Comparison of ENCODE assay signal across 8 cellular contexts in genomic region chr12:53180270-53180930, GRCh38. TPM values are rescaled to one million over a fixed set of nuclear protein-coding genes. Genes with fewer than 3 reads are reported as not detected.
DNase-seq lines count a peak whose midpoint lies in the region; ATAC-seq and TF ChIP-seq lines count a peak whose summit lies in the region.

Gene CSAD (minus strand): TSS chr12:53180925. CDS start chr12:53173470, 7,455 bp downstream.
Gene ZNF740 (plus strand): TSS chr12:53180722. CDS start chr12:53181984, 1,262 bp downstream.

- H3K4me1 ChIP-seq in HAP-1 (peaks cover 9% of the 10 kb centered on the region), MM.1S (ENCODE audit: low read length) (peaks cover 38% of the 10 kb centered on the region)

- H3K79me2 ChIP-seq in MM.1S (ENCODE audit: low read length) (peaks cover 45% of the 10 kb centered on the region), neural cell (replicated peaks; ENCODE audit: insufficient read depth, low read length) (peaks cover 33% of the 10 kb centered on the region)

- H3K9me3 ChIP-seq in HAP-1: no peaks in the 10 kb centered on the region
- no peaks in the 10 kb centered on the region for H3K9me3 ChIP-seq in MM.1S (replicated peaks; ENCODE audit: insufficient read depth, low read length)
- no peaks in the 10 kb centered on the region for H3K9me3 ChIP-seq in neural cell (ENCODE audit: low read length)

- no peaks in the 10 kb centered on the region for H3K9me3 Mint-ChIP-seq in stimulated activated naive CD8-positive, alpha-beta T cell treated with anti-CD3 and anti-CD28 coated beads, Interleukin-15, amount 100 ng/mL, for 72 hours

- H3K9me2 ChIP-seq in MM.1S (replicated peaks; ENCODE audit: insufficient read depth, low read length) (no peaks in the 10 kb centered on the region), neural cell (ENCODE audit: insufficient read depth, low read length) (no peaks in the 10 kb centered on the region)

- H3K9ac ChIP-seq in MM.1S (ENCODE audit: low read length) (peak within 1 kb of the TSS; percentile 70), neural cell (ENCODE audit: low read length) (peak within 1 kb of the TSS; percentile 82)

- H3K4me2 ChIP-seq in MM.1S (ENCODE audit: low read depth, low read length): peak within 1 kb of the TSS; percentile 97
- peak within 1 kb of the TSS; percentile 98 for H3K4me2 ChIP-seq in neural cell (ENCODE audit: low read length)

- H3F3A ChIP-seq in MM.1S (ENCODE audit: insufficient read depth, low read length) (peaks cover 37% of the 10 kb centered on the region), neural cell (ENCODE audit: insufficient read depth, low read length, poor library complexity, severe bottlenecking) (peaks cover 4% of the 10 kb centered on the region)

- peak within 1 kb of the TSS; percentile 72 for H3K4me3 ChIP-seq in HAP-1
- H3K4me3 ChIP-seq in MM.1S (ENCODE audit: low read length): peak within 1 kb of the TSS; percentile 68
- peak within 1 kb of the TSS; percentile 93 for H3K4me3 ChIP-seq in neural cell (ENCODE audit: low read length)

- H3K4me3 Mint-ChIP-seq in stimulated activated naive CD8-positive, alpha-beta T cell treated with anti-CD3 and anti-CD28 coated beads, Interleukin-15, amount 100 ng/mL, for 72 hours: peak within 1 kb of the TSS; percentile 91 to 94

- peaks cover 63% of the 10 kb centered on the region for H3K4me1 Mint-ChIP-seq in stimulated activated naive CD8-positive, alpha-beta T cell treated with anti-CD3 and anti-CD28 coated beads, Interleukin-15, amount 100 ng/mL, for 72 hours

- TF ChIP-seq CTCF in MM.1S (IDR thresholded peaks at IDR 0.05; ENCODE audit: low read length): no peak
- TF ChIP-seq CTCF in neural cell (IDR thresholded peaks at IDR 0.05; ENCODE audit: poor library complexity, severe bottlenecking): no peak

- H3K27me3 ChIP-seq in HAP-1 (ENCODE audit: low read depth) (no peaks in the 10 kb centered on the region), MM.1S (replicated peaks; ENCODE audit: insufficient read depth, low read length) (no peaks in the 10 kb centered on the region), neural cell (ENCODE audit: insufficient read depth, low read depth, low read length) (no peaks in the 10 kb centered on the region)

- DNase-seq in ELR (ENCODE audit: low read depth) (peak; percentile 99), HAP-1 (ENCODE audit: low spot score in 2 of 2) (peak; percentile 95 to 99), MM.1S (peak; percentile 98), SHP77 treated with DMSO at 0.1 percent for 48 hours (lab: John Stamatoyannopoulos, UW) (peak; percentile 91), fibroblast of the conjunctiva (ENCODE audit: low read depth) (peak; percentile 95)
- DNase-seq in activated effector memory CD4-positive, alpha-beta T cell treated with anti-CD3 and anti-CD28 coated beads, Interleukin-2, amount 50 U/mL, for 16 hours: peak; percentile 99
- DNase-seq in stimulated activated naive CD8-positive, alpha-beta T cell treated with anti-CD3 and anti-CD28 coated beads, Interleukin-15, amount 100 ng/mL, for 72 hours: peak; percentile 96 to 98

- H2AFZ ChIP-seq in MM.1S (ENCODE audit: low read length) (peak within 1 kb of the TSS; percentile 89), neural cell (ENCODE audit: low read depth, low read length) (peak within 1 kb of the TSS; percentile 79)

- in situ Hi-C loops in HAP-1 (cut with MboI; ENCODE audit: low sequenced_read_pairs): no loop called here

- no peaks in the 10 kb centered on the region for H3K27me3 Mint-ChIP-seq in stimulated activated naive CD8-positive, alpha-beta T cell treated with anti-CD3 and anti-CD28 coated beads, Interleukin-15, amount 100 ng/mL, for 72 hours

- H3K36me3 ChIP-seq in HAP-1 (replicated peaks): peaks cover 34% of the 10 kb centered on the region
- H3K36me3 ChIP-seq in MM.1S (replicated peaks; ENCODE audit: insufficient read depth, low read length): peaks cover 14% of the 10 kb centered on the region; the same call in 1 of the 2 replicates
- H3K36me3 ChIP-seq in neural cell (ENCODE audit: insufficient read depth, low read length): no peaks in the 10 kb centered on the region

- peak; percentile 75 for TF ChIP-seq EP300 in neural cell (conservative IDR thresholded peaks at IDR 0.05; ENCODE audit: poor library complexity, severe bottlenecking)

- H4K20me1 ChIP-seq in MM.1S (ENCODE audit: insufficient read depth, low read length) (no peaks in the 10 kb centered on the region; the same call in 1 of the 2 replicates), neural cell (ENCODE audit: insufficient read depth) (no peaks in the 10 kb centered on the region)

- peak; percentile 98 for ATAC-seq in stimulated activated naive CD8-positive, alpha-beta T cell treated with anti-CD3 and anti-CD28 coated beads, Interleukin-15, amount 100 ng/mL, for 72 hours

- peak; percentile 15 for TF ChIP-seq RAD21 in neural cell (conservative IDR thresholded peaks at IDR 0.05)

- H3K27ac ChIP-seq in MM.1S (ENCODE audit: low read length) (peak within 1 kb of the TSS; percentile 73), neural cell (ENCODE audit: low read length) (peak within 1 kb of the TSS; percentile 95)

- peak within 1 kb of the TSS; percentile 96 for H3K27ac Mint-ChIP-seq in stimulated activated naive CD8-positive, alpha-beta T cell treated with anti-CD3 and anti-CD28 coated beads, Interleukin-15, amount 100 ng/mL, for 72 hours

TF ChIP-seq in neural cell, 6 proteins besides CTCF, POLR2A, EP300 and RAD21:
- TF ChIP-seq SMC3 (conservative IDR thresholded peaks at IDR 0.05; ENCODE audit: poor library complexity) (no peak), TAF1 (IDR thresholded peaks at IDR 0.05; ENCODE audit: low read depth) (no peak), REST (IDR thresholded peaks at IDR 0.05; ENCODE audit: borderline replicate concordance) (peak; percentile 45), EZH2 (IDR thresholded peaks at IDR 0.05; ENCODE audit: borderline replicate concordance, insufficient read depth, low read length, poor library complexity, severe bottlenecking) (no peak), MXI1 (conservative IDR thresholded peaks at IDR 0.05; ENCODE audit: poor library complexity, severe bottlenecking) (peak; percentile 49), POLR2AphosphoS5 (IDR thresholded peaks at IDR 0.05) (peak; percentile 75)

RNA-seq across cellular contexts. Expression of gene CSAD, which starts in this region (rescaled TPM):
- polyA plus RNA-seq in neural cell: 41.9 and 51.6 TPM in 2 replicates
- 9.5 and 15.3 TPM in 2 replicates for polyA minus RNA-seq in neural cell

RNA-seq across cellular contexts. Expression of gene ZNF740, which starts in this region (rescaled TPM):
- 24.3 and 25.9 TPM in 2 replicates for polyA plus RNA-seq in neural cell
- polyA minus RNA-seq in neural cell: 33.1 and 38.9 TPM in 2 replicates

Comparison
In these comparisons a context has a peak if more than half of its experiments do, and no peak if none do; other contexts are left out.
1. Peak in every context shown above with its lines: DNase-seq, ATAC-seq, H3K4me3 ChIP-seq and H3K27ac ChIP-seq.